1 cellular context compared by ENCODE assay signal in genomic region chr3:65992106-65992505, GRCh38.
TF ChIP-seq lines count a peak whose summit lies in the region.

No MANE protein-coding gene starts in this region.

TF ChIP-seq in HepG2, 621 proteins besides CTCF, POLR2A, EP300 and RAD21:
- TF ChIP-seq ZNF431 (CRISPR knock-in tag; IDR thresholded peaks at IDR 0.05; ENCODE audit: borderline replicate concordance, low read depth) = no peak
- TF ChIP-seq HES4 (CRISPR knock-in tag; IDR thresholded peaks at IDR 0.05; ENCODE audit: borderline replicate concordance) = no peak
- TF ChIP-seq CCAR2 (optimal IDR thresholded peaks at IDR 0.05; ENCODE audit: low read depth, low read length) = no peak
- no peak for TF ChIP-seq ZNF646 (CRISPR knock-in tag; IDR thresholded peaks at IDR 0.05)
- TF ChIP-seq NKX3-1 (CRISPR knock-in tag; IDR thresholded peaks at IDR 0.05) = no peak
- TF ChIP-seq ZIK1 (CRISPR knock-in tag; IDR thresholded peaks at IDR 0.05; ENCODE audit: borderline replicate concordance, low read depth) = no peak
- TF ChIP-seq RBAK (CRISPR knock-in tag; IDR thresholded peaks at IDR 0.05) = no peak
- TF ChIP-seq RBM39 (IDR thresholded peaks at IDR 0.05; ENCODE audit: low read depth, low read length, poor library complexity, severe bottlenecking) = no peak
- TF ChIP-seq ZFP62 (CRISPR knock-in tag; IDR thresholded peaks at IDR 0.05) = no peak
- no peak for TF ChIP-seq ZBTB7A (CRISPR knock-in tag; IDR thresholded peaks at IDR 0.05)
- TF ChIP-seq ZNF766 (CRISPR knock-in tag; IDR thresholded peaks at IDR 0.05; ENCODE audit: borderline replicate concordance) = no peak
- TF ChIP-seq ZNF616 (CRISPR knock-in tag; IDR thresholded peaks at IDR 0.05; ENCODE audit: low read depth) = no peak
- no peak for TF ChIP-seq SSRP1 (CRISPR knock-in tag; IDR thresholded peaks at IDR 0.05)
- TF ChIP-seq ZNF878 (CRISPR knock-in tag; IDR thresholded peaks at IDR 0.05) = no peak
- TF ChIP-seq DZIP1 (CRISPR knock-in tag; IDR thresholded peaks at IDR 0.05) = no peak
- TF ChIP-seq, protein P1, sequence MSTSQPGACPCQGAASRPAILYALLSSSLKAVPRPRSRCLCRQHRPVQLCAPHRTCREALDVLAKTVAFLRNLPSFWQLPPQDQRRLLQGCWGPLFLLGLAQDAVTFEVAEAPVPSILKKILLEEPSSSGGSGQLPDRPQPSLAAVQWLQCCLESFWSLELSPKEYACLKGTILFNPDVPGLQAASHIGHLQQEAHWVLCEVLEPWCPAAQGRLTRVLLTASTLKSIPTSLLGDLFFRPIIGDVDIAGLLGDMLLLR (CRISPR knock-in tag; IDR thresholded peaks at IDR 0.05) = no peak
- no peak for TF ChIP-seq CREB1 (IDR thresholded peaks at IDR 0.05)
- TF ChIP-seq CREB1 (CRISPR knock-in tag; IDR thresholded peaks at IDR 0.05) = no peak
